Comparison of ENCODE assay signal across 10 cellular contexts in the genomic region with DNA sequence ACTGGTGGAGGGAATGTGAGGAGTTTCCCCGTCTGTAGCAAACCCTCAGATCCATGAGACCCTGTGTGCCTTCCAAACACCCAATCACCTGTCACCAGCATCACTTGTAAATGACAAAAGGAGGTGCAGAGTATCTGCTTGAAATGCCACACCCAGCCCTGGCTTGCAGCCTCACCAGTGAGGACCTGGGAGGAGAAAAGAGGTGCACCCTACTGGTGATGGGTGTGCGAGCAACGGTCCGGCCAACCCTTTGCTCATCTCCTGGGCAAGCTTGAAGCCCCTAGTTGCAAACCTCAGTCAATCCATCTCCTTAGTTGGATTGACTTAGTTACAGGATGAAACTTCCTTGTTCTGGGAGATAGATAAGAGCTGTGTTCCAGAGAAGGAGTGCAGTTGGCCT.
A peak's percentile ranks its signal among the peaks of the same experiment; 100 is the strongest.
DNase-seq lines count a peak whose midpoint lies in the region; ATAC-seq and TF ChIP-seq lines count a peak whose summit lies in the region.
"Had no signal": no experiment of that assay in that cellular context is flagged by ENCODE, and none has a peak within 500 bp of the region (broad histone marks: within the 10 kb centered on the region; RNA-seq: fewer than 3 reads in every experiment).

No MANE protein-coding gene starts in this region.

- no peaks in the 10 kb centered on the region for H3K27me3 ChIP-seq in left lung
- H3K27me3 ChIP-seq: esophagus squamous epithelium had no signal

- no peak overlapping the region for H3K27ac ChIP-seq in left lung
- H3K27ac ChIP-seq: esophagus squamous epithelium had no signal

- H3K27ac Mint-ChIP-seq in activated naive CD8-positive, alpha-beta T cell treated with anti-CD3 and anti-CD28 coated beads, Interleukin-2, amount 50 U/mL, for 24 hours: no peak overlapping the region

- DNase-seq in ELF-1 (ENCODE audit: low read depth, low spot score): peak; percentile 53
- peak; percentile 9 for DNase-seq in activated naive CD8-positive, alpha-beta T cell treated with anti-CD3 and anti-CD28 coated beads, Interleukin-2, amount 50 U/mL, for 24 hours
- DNase-seq in NCI-H226: no peak
- DNase-seq in retina: no peak
- DNase-seq in DMS79 (lab: John Stamatoyannopoulos, UW): no peak
- no peak for DNase-seq in left lung
- DNase-seq: esophagus squamous epithelium, SHP77 treated with DMSO at 0.1 percent for 48 hours had no signal

- no peaks in the 10 kb centered on the region for H3K27me3 Mint-ChIP-seq in activated naive CD8-positive, alpha-beta T cell treated with anti-CD3 and anti-CD28 coated beads, Interleukin-2, amount 50 U/mL, for 24 hours

- intact Hi-C loops in left lung (cut with DNase I): loop anchor here in 1 of 2 donors (5.0 kb wide), 1 partner anchor 187 kb away; no protein-coding TSS in a partner anchor

- ATAC-seq in GM19035 (IDR thresholded peaks at IDR 0.05; ENCODE audit: unreplicated experiment) (peak; percentile 52), HG03442 (IDR thresholded peaks at IDR 0.05; ENCODE audit: unreplicated experiment) (peak; percentile 70), left lung (no peak)
- ATAC-seq in activated naive CD8-positive, alpha-beta T cell treated with anti-CD3 and anti-CD28 coated beads, Interleukin-2, amount 50 U/mL, for 24 hours: peak; percentile 30

- H3K36me3 ChIP-seq in left lung: no peaks in the 10 kb centered on the region
- H3K36me3 ChIP-seq: esophagus squamous epithelium had no signal

- no peak overlapping the region for H3K4me3 Mint-ChIP-seq in activated naive CD8-positive, alpha-beta T cell treated with anti-CD3 and anti-CD28 coated beads, Interleukin-2, amount 50 U/mL, for 24 hours

- H3K4me1 Mint-ChIP-seq in activated naive CD8-positive, alpha-beta T cell treated with anti-CD3 and anti-CD28 coated beads, Interleukin-2, amount 50 U/mL, for 24 hours: peaks cover 2% of the 10 kb centered on the region

- H3K4me3 ChIP-seq in left lung: no peak overlapping the region
- H3K4me3 ChIP-seq: esophagus squamous epithelium had no signal

- H3K9me3 Mint-ChIP-seq in activated naive CD8-positive, alpha-beta T cell treated with anti-CD3 and anti-CD28 coated beads, Interleukin-2, amount 50 U/mL, for 24 hours: no peaks in the 10 kb centered on the region

- no peaks in the 10 kb centered on the region for H3K36me3 Mint-ChIP-seq in activated naive CD8-positive, alpha-beta T cell treated with anti-CD3 and anti-CD28 coated beads, Interleukin-2, amount 50 U/mL, for 24 hours (ENCODE audit: low read depth)

- peaks cover 0 to 10% of the 10 kb centered on the region in 2 donors for H3K4me1 ChIP-seq in left lung

- no peak for TF ChIP-seq CTCF in left lung (IDR thresholded peaks at IDR 0.05)

- no peaks in the 10 kb centered on the region for H3K9me3 ChIP-seq in left lung
- H3K9me3 ChIP-seq: esophagus squamous epithelium had no signal

Comparison
In these comparisons a context has a peak if more than half of its experiments do, and no peak if none do; other contexts are left out.
1. DNase-seq: peak in ELF-1 (single experiment) and activated naive CD8-positive, alpha-beta T cell treated with anti-CD3 and anti-CD28 coated beads, Interleukin-2, amount 50 U/mL, for 24 hours (single experiment); none in NCI-H226 (single experiment), retina (single experiment), DMS79 (single experiment) and left lung (0 of 2).